ENCODE assay signal across 12 cellular contexts in the genomic region with DNA sequence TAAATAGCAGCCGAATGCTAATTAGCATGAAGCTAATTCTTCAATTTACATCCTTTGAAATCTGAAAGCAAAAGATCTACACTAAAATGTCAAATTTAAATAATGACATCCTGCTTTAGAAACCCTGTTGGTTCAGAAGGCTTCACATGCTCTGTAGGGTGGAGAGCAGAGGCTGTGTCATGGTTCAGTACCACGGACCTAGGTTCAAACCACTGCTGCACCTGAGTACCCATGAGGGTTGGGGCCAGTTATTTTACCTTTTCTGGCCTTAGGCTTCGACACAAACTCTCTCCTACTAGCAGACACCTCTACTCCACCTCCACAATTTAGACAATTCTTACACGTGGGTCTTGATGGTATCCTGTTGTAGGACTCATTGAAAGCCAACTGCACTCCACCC.
DNase-seq lines count a peak whose midpoint lies in the region; ATAC-seq and FAIRE-seq lines count a peak whose summit lies in the region.
"Had no signal": no experiment of that assay in that cellular context is flagged by ENCODE, and none has a peak within 500 bp of the region (broad histone marks: within the 10 kb centered on the region; RNA-seq: fewer than 3 reads in every experiment).

No MANE protein-coding gene starts in this region.

- ATAC-seq in GM18498 (IDR thresholded peaks at IDR 0.05; ENCODE audit: unreplicated experiment), result peak; percentile 56
- ATAC-seq in HG03064 (IDR thresholded peaks at IDR 0.05; ENCODE audit: low read depth, unreplicated experiment), result peak; percentile 46

- peak; percentile 78 for FAIRE-seq in GM19239 (lab: Jason Lieb, UNC)

- DNase-seq in GM19239 (ENCODE audit: insufficient read length, low spot score), result no peak
- DNase-seq in germinal center (ENCODE audit: low spot score), result peak; percentile 28
- DNase-seq in SK-N-DZ (ENCODE audit: low spot score), result no peak
- DNase-seq in DMS53 treated with DMSO at 0.1 percent for 48 hours (lab: John Stamatoyannopoulos, UW; ENCODE audit: unreplicated experiment), result no peak
- DNase-seq in amniotic stem cell (lab: John Stamatoyannopoulos, UW), result no peak
- no peak for DNase-seq in DMS 273 (lab: John Stamatoyannopoulos, UW; ENCODE audit: unreplicated experiment)
- DNase-seq: activated CD8-positive, alpha-beta memory T cell treated with anti-CD3 and anti-CD28 coated beads, Interleukin-2, amount 50 U/mL, for 48 hours; IMR-90; NCI-H1105 treated with DMSO at 0.1 percent for 48 hours; tibial artery had no signal
